Comparison of ENCODE assay signal across 1 cellular context in the genomic region with DNA sequence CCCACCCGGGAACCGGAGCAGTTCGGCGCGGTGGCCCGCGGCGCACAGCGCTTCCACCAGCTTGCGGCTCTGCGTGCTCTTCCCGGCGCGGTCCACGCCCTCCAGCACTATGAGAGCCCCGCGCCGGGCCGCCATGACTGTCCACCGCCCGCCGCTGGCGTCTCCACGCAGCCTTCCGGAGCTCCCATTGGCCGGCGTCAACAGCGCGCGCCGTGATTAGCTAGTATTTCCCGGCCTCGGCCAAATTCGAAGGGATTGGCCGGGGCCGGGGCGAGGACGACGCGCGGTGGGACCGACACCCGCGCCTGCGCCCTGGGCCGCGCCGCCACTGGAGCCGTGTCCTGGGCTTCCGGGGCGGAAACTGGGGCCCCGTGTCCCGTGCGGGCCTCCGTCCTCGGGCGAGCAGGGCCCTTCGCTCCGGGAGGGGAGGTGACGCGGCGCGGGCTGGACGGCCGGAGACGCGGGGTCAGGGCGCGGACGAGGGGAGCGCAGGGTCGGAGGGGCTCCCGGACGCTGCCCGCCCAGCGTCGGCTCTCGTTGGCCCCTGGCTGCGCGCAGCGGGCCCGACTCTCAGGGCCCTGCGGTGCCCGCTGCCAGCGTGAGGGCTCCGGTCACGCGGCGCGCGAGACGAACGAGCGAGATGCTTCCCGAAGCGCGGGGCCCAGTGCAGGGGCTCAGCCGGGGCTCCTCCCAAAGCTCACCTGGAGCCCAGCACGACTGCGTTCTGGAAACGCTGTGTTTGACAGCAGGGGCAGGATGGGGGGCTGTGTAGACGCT.
A peak's percentile ranks its signal among the peaks of the same experiment; 100 is the strongest.
TF ChIP-seq lines count a peak whose summit lies in the region.

A gene with protein sequence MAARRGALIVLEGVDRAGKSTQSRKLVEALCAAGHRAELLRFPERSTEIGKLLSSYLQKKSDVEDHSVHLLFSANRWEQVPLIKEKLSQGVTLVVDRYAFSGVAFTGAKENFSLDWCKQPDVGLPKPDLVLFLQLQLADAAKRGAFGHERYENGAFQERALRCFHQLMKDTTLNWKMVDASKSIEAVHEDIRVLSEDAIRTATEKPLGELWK (minus strand): TSS at position 167 of the 777 bp plus-strand sequence. CDS start 32 bp downstream, at position 135.

TF ChIP-seq in A549, 52 proteins besides CTCF, POLR2A, EP300 and RAD21 (continued from another document):
- TF ChIP-seq, protein P1, sequence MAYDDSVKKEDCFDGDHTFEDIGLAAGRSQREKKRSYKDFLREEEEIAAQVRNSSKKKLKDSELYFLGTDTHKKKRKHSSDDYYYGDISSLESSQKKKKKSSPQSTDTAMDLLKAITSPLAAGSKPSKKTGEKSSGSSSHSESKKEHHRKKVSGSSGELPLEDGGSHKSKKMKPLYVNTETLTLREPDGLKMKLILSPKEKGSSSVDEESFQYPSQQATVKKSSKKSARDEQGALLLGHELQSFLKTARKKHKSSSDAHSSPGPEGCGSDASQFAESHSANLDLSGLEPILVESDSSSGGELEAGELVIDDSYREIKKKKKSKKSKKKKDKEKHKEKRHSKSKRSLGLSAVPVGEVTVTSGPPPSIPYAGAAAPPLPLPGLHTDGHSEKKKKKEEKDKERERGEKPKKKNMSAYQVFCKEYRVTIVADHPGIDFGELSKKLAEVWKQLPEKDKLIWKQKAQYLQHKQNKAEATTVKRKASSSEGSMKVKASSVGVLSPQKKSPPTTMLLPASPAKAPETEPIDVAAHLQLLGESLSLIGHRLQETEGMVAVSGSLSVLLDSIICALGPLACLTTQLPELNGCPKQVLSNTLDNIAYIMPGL (CRISPR knock-in tag; IDR thresholded peaks at IDR 0.05; ENCODE audit: borderline replicate concordance): peak; percentile 39; the same call in 1 of the 2 replicates
